ENCODE assay signal across 35 cellular contexts in genomic region chr1:9087411-9087810, GRCh38. TPM values are rescaled to one million over a fixed set of nuclear protein-coding genes. Genes with fewer than 3 reads are reported as not detected.
"Had no signal": no experiment of that assay in that cellular context is flagged by ENCODE, and none has a peak within 500 bp of the region (broad histone marks: within the 10 kb centered on the region; RNA-seq: fewer than 3 reads in every experiment).

No MANE protein-coding gene starts in this region.

- ATAC-seq: activated CD8-positive, alpha-beta T cell treated with anti-CD3 and anti-CD28 coated beads for 36 hours; activated naive CD4-positive, alpha-beta T cell treated with anti-CD3 and anti-CD28 coated beads, Interleukin-2, amount 50 U/mL, for 72 hours; activated T-cell treated with anti-CD3 and anti-CD28 coated beads, Interleukin-2, amount 50 U/mL, for 4 hours; activated T-cell treated with anti-CD3 and anti-CD28 coated beads, Interleukin-2, amount 50 U/mL, for 72 hours; activated T-helper 17 cell treated with anti-CD3 and anti-CD28 coated beads, Interleukin-2, amount 50 U/mL, for 72 hours; body of pancreas; T-cell; T-helper 17 cell had no signal

- H3K27ac ChIP-seq: adrenal gland, body of pancreas, brain microvascular endothelial cell, breast epithelium, VCaP had no signal

- H3K36me3 ChIP-seq: adrenal gland, brain microvascular endothelial cell, breast epithelium had no signal

- H3K4me3 ChIP-seq: adrenal gland, body of pancreas, breast epithelium had no signal

- H3K9me3 ChIP-seq: adrenal gland, body of pancreas, breast epithelium had no signal

- H3K4me1 ChIP-seq: adrenal gland, breast epithelium had no signal

- DNase-seq: activated B cell treated with CpG ODN at 0.5 μM for 24 hours; activated CD4-positive, alpha-beta memory T cell treated with anti-CD3 and anti-CD28 coated beads for 36 hours; activated CD4-positive, alpha-beta T cell treated with anti-CD3 and anti-CD28 coated beads for 4 hours; activated CD4-positive, alpha-beta T cell treated with anti-CD3 and anti-CD28 coated beads, Interleukin-2, amount 10 ng/mL, durations not matched to agents 24 days and 14 days; activated CD4-positive, alpha-beta T cell treated with anti-CD3 and anti-CD28 coated beads, Interleukin-2, amount 50 U/mL, for 1 hour; activated CD4-positive, alpha-beta T cell treated with anti-CD3 and anti-CD28 coated beads, Interleukin-2, amount 50 U/mL, for 4 hours; activated CD4-positive, CD25-positive, alpha-beta regulatory T cell treated with anti-CD3 and anti-CD28 coated beads, Interleukin-2, amount 50 U/mL, for 72 hours; activated CD8-positive, alpha-beta memory T cell treated with anti-CD3 and anti-CD28 coated beads, Interleukin-2, amount 50 U/mL, for 4 hours; activated CD8-positive, alpha-beta T cell treated with anti-CD3 and anti-CD28 coated beads for 36 hours; activated effector memory CD4-positive, alpha-beta T cell treated with anti-CD3 and anti-CD28 coated beads, Interleukin-2, amount 50 U/mL, for 16 hours; activated gamma-delta T cell treated with Interleukin-2 at 50 U/mL for 16 hours; activated naive CD4-positive, alpha-beta T cell; activated naive CD4-positive, alpha-beta T cell treated with anti-CD3 and anti-CD28 coated beads for 36 hours; activated naive CD4-positive, alpha-beta T cell treated with anti-CD3 and anti-CD28 coated beads, Interleukin-2, amount 50 U/mL, for 16 hours; activated naive CD8-positive, alpha-beta T cell treated with anti-CD3 and anti-CD28 coated beads for 36 hours; activated T-cell treated with anti-CD3 and anti-CD28 coated beads for 4 hours; activated T-cell treated with anti-CD3 and anti-CD28 coated beads, Interleukin-2, amount 50 U/mL, for 1 hour; activated T-cell treated with anti-CD3 and anti-CD28 coated beads, Interleukin-2, amount 50 U/mL, for 4 hours; activated T-cell treated with anti-CD3 and anti-CD28 coated beads, Interleukin-2, amount 50 U/mL, for 72 hours; adrenal gland; amniotic stem cell; aorta; body of pancreas; brain microvascular endothelial cell; caudate nucleus; cerebellar nuclear complex; T-cell; T-helper 17 cell; T-helper 9 cell had no signal

- H3K27me3 ChIP-seq: adrenal gland, body of pancreas, brain microvascular endothelial cell, breast epithelium had no signal

RNA-seq across cellular contexts. Expression of gene SLC2A5, which starts 18.0 kb away (rescaled TPM):
- total RNA-seq: activated CD4-positive, alpha-beta memory T cell treated with anti-CD3 and anti-CD28 coated beads for 36 hours; activated CD4-positive, alpha-beta T cell treated with anti-CD3 and anti-CD28 coated beads, Interleukin-2, amount 10 ng/mL, durations not matched to agents 24 days and 14 days; activated CD8-positive, alpha-beta memory T cell treated with anti-CD3 and anti-CD28 coated beads for 36 hours; activated CD8-positive, alpha-beta T cell treated with anti-CD3 and anti-CD28 coated beads for 36 hours; activated naive CD4-positive, alpha-beta T cell treated with anti-CD3 and anti-CD28 coated beads for 36 hours; activated naive CD4-positive, alpha-beta T cell treated with anti-CD3 and anti-CD28 coated beads, Interleukin-2, amount 50 U/mL, for 72 hours; activated T-cell treated with anti-CD3 and anti-CD28 coated beads, Interleukin-2, amount 50 U/mL, for 4 hours; activated T-cell treated with anti-CD3 and anti-CD28 coated beads, Interleukin-2, amount 50 U/mL, for 72 hours; T-helper 1 cell treated with Interleukin-12 subunit alpha and Interleukin-12 subunit beta and Interleukin-4 antibody, amounts not matched to agents 30 ng/mL and 1 ng/mL, for 36 hours had no signal
